In genomic region chr6:43428874-43429273, GRCh38 we compare ENCODE assay signal across 9 cellular contexts. TPM values are rescaled to one million over a fixed set of nuclear protein-coding genes. Genes with fewer than 3 reads are reported as not detected.
DNase-seq lines count a peak whose midpoint lies in the region; ATAC-seq, FAIRE-seq and TF ChIP-seq lines count a peak whose summit lies in the region.
"Had no signal": no experiment of that assay in that cellular context is flagged by ENCODE, and none has a peak within 500 bp of the region (broad histone marks: within the 10 kb centered on the region; RNA-seq: fewer than 3 reads in every experiment).

No MANE protein-coding gene starts in this region.

- TF ChIP-seq POLR2A in A549 (IDR thresholded peaks at IDR 0.05; ENCODE audit: low read length) (no peak), K562 (conservative IDR thresholded peaks at IDR 0.05) (no peak)

- BruUV-seq in K562 (replicated peaks; lab: Mats Ljungman, UMichigan): no TSS peak

- TF ChIP-seq CTCF in A549 (IDR thresholded peaks at IDR 0.05): no peak
- no peak for TF ChIP-seq CTCF in HFFc6 (IDR thresholded peaks at IDR 0.05)
- no peak for TF ChIP-seq CTCF in K562 (IDR thresholded peaks at IDR 0.05 in 2 of 3, conservative IDR thresholded peaks at IDR 0.05 in 1 of 3; ENCODE audit: insufficient read depth in 2 of 3, low read depth in 1 of 3, low read length in 3 of 3)

- H3K27ac ChIP-seq in A549 (peak overlapping the region in 1 of 2 experiments; percentile 91; a peak in 1 of 6 replicates), K562 (ENCODE audit: extremely low read depth, low read depth, low read length) (no peak overlapping the region)

- H2AFZ ChIP-seq in K562 (ENCODE audit: low read depth, low read length): peak overlapping the region; percentile 100; the same call in 1 of the 2 replicates

- peaks cover 14% of the 10 kb centered on the region for H3K79me2 ChIP-seq in K562 (ENCODE audit: control insufficient read depth, insufficient read depth, low read length)

- H3K4me3 ChIP-seq in A549 (peak overlapping the region; percentile 73), K562 (peak overlapping the region; percentile 69)

- in situ Hi-C loops in K562 (cut with MboI): no loop called here

- H3K4me2 ChIP-seq in A549: peak overlapping the region; percentile 89
- H3K4me2 ChIP-seq in K562 (ENCODE audit: insufficient read depth, low read length): peak overlapping the region; percentile 96

- H3K36me3 ChIP-seq in K562 (ENCODE audit: control insufficient read depth, insufficient read depth, low read length): peaks cover 6% of the 10 kb centered on the region; the same call in 1 of the 3 replicates

- POLR2A ChIA-PET in A549 (lab: Yijun Ruan, JAX): no interaction called here
- POLR2A ChIA-PET in K562 (lab: Yijun Ruan, JAX): interaction anchor here (0.6 to 1.7 kb wide), 5 partner anchors 7 to 78 kb away, joined by 3 to 5 read pairs (median 4); no protein-coding TSS in a partner anchor

- H3K27ac Mint-ChIP-seq in HFFc6: peak overlapping the region; percentile 55

- no peaks in the 10 kb centered on the region for H4K20me1 ChIP-seq in K562 (replicated peaks; ENCODE audit: control insufficient read depth, insufficient read depth, low read length)

- H3K4me1 ChIP-seq in A549: peaks cover 9% of the 10 kb centered on the region
- H3K4me1 ChIP-seq in K562 (replicated peaks in 1 of 2; ENCODE audit: control insufficient read depth in 2 of 2, insufficient read depth in 2 of 2, low read length in 2 of 2): peaks cover 13 to 22% of the 10 kb centered on the region in 2 experiments

- ATAC-seq in A549 (no peak), K562 (no peak), GM21515 (IDR thresholded peaks at IDR 0.05; ENCODE audit: unreplicated experiment) (no peak)

- WGBS in A549 (ENCODE audit: missing lambda C conversion rate): 96% methylated on average over 3 of the region's 3 CpGs
- 58% methylated on average over 3 of the region's 3 CpGs for WGBS in K562 (ENCODE audit: insufficient coverage, low coverage, missing lambda C conversion rate)

- H3K9me3 ChIP-seq in A549 (no peaks in the 10 kb centered on the region), K562 (replicated peaks; ENCODE audit: control insufficient read depth, insufficient read depth, low read depth, low read length) (no peaks in the 10 kb centered on the region)

- no peak for DNase-seq in A549 (ENCODE audit: low read depth in 1 of 2, low spot score in 1 of 2)
- DNase-seq in HFFc6: no peak
- DNase-seq in K562 (ENCODE audit: extremely low read depth in 1 of 4, low spot score in 3 of 4): peak in 1 of 4 experiments; percentile 25
- peak; percentile 9 for DNase-seq in medulla oblongata (ENCODE audit: extremely low spot score)
- no peak for DNase-seq in posterior vena cava (ENCODE audit: low spot score)
- no peak for DNase-seq in NCI-H524 treated with DMSO at 0.1 percent for 48 hours (lab: John Stamatoyannopoulos, UW)
- no peak for DNase-seq in NCI-H1105 treated with DMSO at 0.1 percent for 48 hours (lab: John Stamatoyannopoulos, UW)
- DNase-seq: SHP77 had no signal

- TF ChIP-seq RAD21 in A549 (conservative IDR thresholded peaks at IDR 0.05 in 1 of 2, IDR thresholded peaks at IDR 0.05 in 1 of 2) (no peak), K562 (CRISPR knock-in tag; conservative IDR thresholded peaks at IDR 0.05 in 1 of 2, IDR thresholded peaks at IDR 0.05 in 1 of 2) (no peak)

- peaks cover 11% of the 10 kb centered on the region; the same call in 1 of the 2 replicates for H3K36me3 Mint-ChIP-seq in HFFc6 (ENCODE audit: low read depth)

- CTCF ChIA-PET in A549 (lab: Yijun Ruan, JAX) (interaction anchor here (1.7 kb wide), 1 partner anchor 200 kb away, joined by 5 read pairs; the partner anchor contains the start of gene DNPH1), K562 (lab: Yijun Ruan, JAX; ENCODE audit: low intra/inter-chr PET ratio) (no interaction called here)

- H3K27me3 ChIP-seq in K562 (ENCODE audit: control insufficient read depth in 2 of 2, insufficient read depth in 2 of 2, low read length in 2 of 2): no peaks in the 10 kb centered on the region

- H3K4me3 Mint-ChIP-seq in HFFc6: peak overlapping the region; percentile 93

- no peaks in the 10 kb centered on the region for H3K9me1 ChIP-seq in K562 (ENCODE audit: control insufficient read depth, insufficient read depth, low read length)

- intact Hi-C loops in K562 (cut with micrococcal nuclease): no loop called here
- intact Hi-C loops in posterior vena cava (cut with DNase I): no loop called here

- H3K4me1 Mint-ChIP-seq in HFFc6 (ENCODE audit: low read depth): peaks cover 16% of the 10 kb centered on the region

- TF ChIP-seq EP300 in A549 (IDR thresholded peaks at IDR 0.05) (no peak), K562 (IDR thresholded peaks at IDR 0.05; ENCODE audit: low read length) (no peak)

- peak overlapping the region; percentile 3 to 78; a peak in 3 of 4 replicates for H3K9ac ChIP-seq in K562 (ENCODE audit: insufficient read depth in 1 of 2, low read depth in 2 of 2, low read length in 2 of 2)

- no peaks in the 10 kb centered on the region for H3K9me3 Mint-ChIP-seq in HFFc6

- no peak for FAIRE-seq in A549 (lab: Jason Lieb, UNC)
- FAIRE-seq in K562 (lab: Jason Lieb, UNC): peak; percentile 61

- H3K27me3 Mint-ChIP-seq in HFFc6 (ENCODE audit: insufficient read depth): no peaks in the 10 kb centered on the region; the same call in 1 of the 2 replicates

RNA-seq across cellular contexts. Expression of gene ABCC10, which starts 1.5 kb away (rescaled TPM):
- polyA plus RNA-seq in A549 (2011; rRNA removed) (6.8 and 8.5 TPM in 2 replicates), A549 (2017; fragmentation: RNase III; extraction: RNeasy Plus Mini Kit Qiagen cat#74134 plus additional on column Dnase treatment) (8.9 to 10.5 TPM (median 9.3 TPM) in 3 replicates), K562 (2011; rRNA removed) (13.7 and 23.5 TPM in 2 replicates), K562 (2014; fragmentation: Illumina TruSeq; extraction: Trizol) (21.3 and 25.8 TPM in 2 replicates), K562 (2014; fragmentation: Nextera tagmentation; extraction: Ambion mirVana) (1 to 10 TPM; 2.4 to 2.6 TPM), K562 (2014; rRNA removed) (21.7 and 21.8 TPM in 2 replicates)
- 11.0 and 13.5 TPM in 2 replicates for polyA plus RNA-seq in A549 (2012; cell fraction: cytosol; rRNA removed)
- 38.8 and 53.0 TPM in 2 replicates for polyA plus RNA-seq in A549 (2012; cell fraction: nucleus; rRNA removed)
- polyA minus RNA-seq in A549 (2011; rRNA and poly(A)+ RNA removed): 12.4 and 14.1 TPM in 2 replicates
- total RNA-seq in HFFc6 (2021; fragmentation: NEBNext Ultra II Directional; extraction: Animal tissue kit (Norgen Biotek cat#: 25700)): 10 to 100 TPM; 26.2 to 41.6 (median 30.3) TPM
- total RNA-seq in K562 (2011; cell fraction: chromatin; rRNA removed; ENCODE audit: low replicate concordance): 98.1 and 219 TPM in 2 replicates
- total RNA-seq in K562 (2011; cell fraction: nucleolus; rRNA removed): 108 and 125 TPM in 2 replicates
- 89.8 and 98.2 TPM in 2 replicates for total RNA-seq in K562 (2011; cell fraction: nucleoplasm; rRNA removed)
- total RNA-seq in K562 (2014; rRNA removed) (16.5 and 20.4 TPM in 2 replicates), K562 (2014; rRNA removed; fragmentation: Illumina TruSeq; extraction: Trizol) (6.8 and 10.5 TPM in 2 replicates), K562 (2015; rRNA removed; fragmentation: Illumina TruSeq; extraction: Trizol) (13.4 TPM in 2 replicates), K562 (2021) (28.4 and 29.1 TPM in 2 replicates), posterior vena cava (10 to 100 TPM; 21.1 to 22.4 TPM)
- 13.8 and 24.4 TPM in 2 replicates for polyA plus RNA-seq in K562 (2011; cell fraction: cytosol; rRNA removed)
- 79.9 and 89.8 TPM in 2 replicates for polyA plus RNA-seq in K562 (2011; cell fraction: nucleus; rRNA removed)
- polyA plus RNA-seq in K562 (2012): 19.5 and 28.6 TPM in 2 replicates
- 11.0 and 11.4 TPM in 2 replicates for polyA minus RNA-seq in K562 (2011; rRNA and poly(A)+ RNA removed)
- polyA minus RNA-seq in K562 (2011; cell fraction: cytosol; rRNA and poly(A)+ RNA removed): 15.0 and 21.0 TPM in 2 replicates
- polyA minus RNA-seq in K562 (2011; cell fraction: nucleus; rRNA and poly(A)+ RNA removed): 16.6 and 23.7 TPM in 2 replicates

RNA-seq across cellular contexts. Expression of gene DLK2, which starts 26.5 kb away (rescaled TPM):
- polyA plus RNA-seq in A549 (2011; rRNA removed): 2.9 and 3.4 TPM in 2 replicates
- 11.1 and 13.5 TPM in 2 replicates for polyA plus RNA-seq in A549 (2012; cell fraction: cytosol; rRNA removed)
- polyA plus RNA-seq in A549 (2012; cell fraction: nucleus; rRNA removed): 14.6 and 15.5 TPM in 2 replicates
- polyA plus RNA-seq in A549 (2017; fragmentation: RNase III; extraction: RNeasy Plus Mini Kit Qiagen cat#74134 plus additional on column Dnase treatment): 2.2 to 2.6 TPM (median 2.5 TPM) in 3 replicates
- 2.6 and 4.0 TPM in 2 replicates for polyA minus RNA-seq in A549 (2011; rRNA and poly(A)+ RNA removed)
- 1 to 10 TPM; 1.8 to 2.9 (median 2.2) TPM for total RNA-seq in HFFc6 (2021; fragmentation: NEBNext Ultra II Directional; extraction: Animal tissue kit (Norgen Biotek cat#: 25700))
- 0.30 and 1.3 TPM in 2 replicates for total RNA-seq in K562 (2011; cell fraction: chromatin; rRNA removed; ENCODE audit: low replicate concordance)
- total RNA-seq in K562 (2011; cell fraction: nucleolus; rRNA removed): 2.2 and 3.3 TPM in 2 replicates
- total RNA-seq in K562 (2011; cell fraction: nucleoplasm; rRNA removed): 1.9 and 2.0 TPM in 2 replicates
- total RNA-seq in K562 (2014; rRNA removed): 0.23 and 0.29 TPM in 2 replicates
- not detected in 2 replicates for total RNA-seq in K562 (2014; rRNA removed; fragmentation: Illumina TruSeq; extraction: Trizol)
- total RNA-seq in K562 (2015; rRNA removed; fragmentation: Illumina TruSeq; extraction: Trizol): 0.11 TPM in 1 of 2 replicates, not detected in the other
- total RNA-seq in K562 (2021): 0.36 and 0.53 TPM in 2 replicates
- polyA plus RNA-seq in K562 (2011; rRNA removed): 0.35 and 0.74 TPM in 2 replicates
- polyA plus RNA-seq in K562 (2011; cell fraction: cytosol; rRNA removed): 1.0 and 1.8 TPM in 2 replicates
- polyA plus RNA-seq in K562 (2011; cell fraction: nucleus; rRNA removed): 0.87 and 1.3 TPM in 2 replicates
- polyA plus RNA-seq in K562 (2012): 0.59 and 0.60 TPM in 2 replicates
- polyA plus RNA-seq in K562 (2014; fragmentation: Illumina TruSeq; extraction: Trizol): 0.16 and 0.37 TPM in 2 replicates
- not detected for polyA plus RNA-seq in K562 (2014; fragmentation: Nextera tagmentation; extraction: Ambion mirVana)
- 0.45 and 0.65 TPM in 2 replicates for polyA plus RNA-seq in K562 (2014; rRNA removed)
- 0.25 and 0.27 TPM in 2 replicates for polyA minus RNA-seq in K562 (2011; rRNA and poly(A)+ RNA removed)
- polyA minus RNA-seq in K562 (2011; cell fraction: cytosol; rRNA and poly(A)+ RNA removed): not detected in 2 replicates
- 0.13 and 0.44 TPM in 2 replicates for polyA minus RNA-seq in K562 (2011; cell fraction: nucleus; rRNA and poly(A)+ RNA removed)
- under 1 TPM; 0.14 to 0.42 TPM for total RNA-seq in posterior vena cava

RNA-seq across cellular contexts. Expression of gene TJAP1, which starts 48.5 kb away (rescaled TPM):
- 12.7 and 15.7 TPM in 2 replicates for polyA plus RNA-seq in A549 (2011; rRNA removed)
- polyA plus RNA-seq in A549 (2012; cell fraction: cytosol; rRNA removed): 20.3 and 22.3 TPM in 2 replicates
- polyA plus RNA-seq in A549 (2012; cell fraction: nucleus; rRNA removed): 76.6 and 77.3 TPM in 2 replicates
- polyA plus RNA-seq in A549 (2017; fragmentation: RNase III; extraction: RNeasy Plus Mini Kit Qiagen cat#74134 plus additional on column Dnase treatment): 12.7 to 13.7 TPM (median 13.1 TPM) in 3 replicates
- polyA minus RNA-seq in A549 (2011; rRNA and poly(A)+ RNA removed): 9.9 and 12.7 TPM in 2 replicates
- total RNA-seq in HFFc6 (2021; fragmentation: NEBNext Ultra II Directional; extraction: Animal tissue kit (Norgen Biotek cat#: 25700)): 10 to 100 TPM; 27.0 to 34.3 (median 30.2) TPM
- total RNA-seq in K562 (2011; cell fraction: chromatin; rRNA removed; ENCODE audit: low replicate concordance): 43.2 and 99.7 TPM in 2 replicates
- total RNA-seq in K562 (2011; cell fraction: nucleolus; rRNA removed): 41.3 and 52.0 TPM in 2 replicates
- total RNA-seq in K562 (2011; cell fraction: nucleoplasm; rRNA removed): 55.1 and 68.1 TPM in 2 replicates
- total RNA-seq in K562 (2014; rRNA removed): 17.0 and 23.1 TPM in 2 replicates
- total RNA-seq in K562 (2014; rRNA removed; fragmentation: Illumina TruSeq; extraction: Trizol): 7.2 TPM in 2 replicates
- 11.1 and 11.2 TPM in 2 replicates for total RNA-seq in K562 (2015; rRNA removed; fragmentation: Illumina TruSeq; extraction: Trizol)
- total RNA-seq in K562 (2021): 25.4 and 35.8 TPM in 2 replicates
- polyA plus RNA-seq in K562 (2011; rRNA removed): 16.2 and 25.3 TPM in 2 replicates
- polyA plus RNA-seq in K562 (2011; cell fraction: cytosol; rRNA removed): 16.2 and 19.2 TPM in 2 replicates
- polyA plus RNA-seq in K562 (2011; cell fraction: nucleus; rRNA removed): 92.6 and 107 TPM in 2 replicates
- 19.6 and 33.5 TPM in 2 replicates for polyA plus RNA-seq in K562 (2012)
- polyA plus RNA-seq in K562 (2014; fragmentation: Illumina TruSeq; extraction: Trizol): 17.0 and 21.3 TPM in 2 replicates
- under 1 TPM; 0.06 to 0.29 TPM for polyA plus RNA-seq in K562 (2014; fragmentation: Nextera tagmentation; extraction: Ambion mirVana)
- polyA plus RNA-seq in K562 (2014; rRNA removed): 24.2 and 31.1 TPM in 2 replicates
- polyA minus RNA-seq in K562 (2011; rRNA and poly(A)+ RNA removed): 11.2 and 14.6 TPM in 2 replicates
- polyA minus RNA-seq in K562 (2011; cell fraction: cytosol; rRNA and poly(A)+ RNA removed): 8.1 and 9.8 TPM in 2 replicates
- polyA minus RNA-seq in K562 (2011; cell fraction: nucleus; rRNA and poly(A)+ RNA removed): 16.6 and 17.1 TPM in 2 replicates
- total RNA-seq in posterior vena cava: 10 to 100 TPM; 23.4 to 25.4 TPM

RNA-seq across cellular contexts. Expression of gene ZNF318, which starts 59.4 kb away (rescaled TPM):
- polyA plus RNA-seq in A549 (2011; rRNA removed) (9.2 and 10.3 TPM in 2 replicates), A549 (2017; fragmentation: RNase III; extraction: RNeasy Plus Mini Kit Qiagen cat#74134 plus additional on column Dnase treatment) (4.3 to 5.0 TPM (median 4.7 TPM) in 3 replicates), K562 (2011; rRNA removed) (19.0 and 24.6 TPM in 2 replicates), K562 (2014; fragmentation: Illumina TruSeq; extraction: Trizol) (15.5 and 17.5 TPM in 2 replicates), K562 (2014; fragmentation: Nextera tagmentation; extraction: Ambion mirVana) (1 to 10 TPM; 3.2 to 3.6 TPM), K562 (2014; rRNA removed) (8.7 and 9.7 TPM in 2 replicates)
- 2.9 and 3.9 TPM in 2 replicates for polyA plus RNA-seq in A549 (2012; cell fraction: cytosol; rRNA removed)
- polyA plus RNA-seq in A549 (2012; cell fraction: nucleus; rRNA removed): 3.9 and 4.1 TPM in 2 replicates
- polyA minus RNA-seq in A549 (2011; rRNA and poly(A)+ RNA removed): 17.9 and 18.2 TPM in 2 replicates
- total RNA-seq in HFFc6 (2021; fragmentation: NEBNext Ultra II Directional; extraction: Animal tissue kit (Norgen Biotek cat#: 25700)): 10 to 100 TPM; 11.1 to 13.3 (median 11.8) TPM
- 31.3 and 42.8 TPM in 2 replicates for total RNA-seq in K562 (2011; cell fraction: chromatin; rRNA removed; ENCODE audit: low replicate concordance)
- total RNA-seq in K562 (2011; cell fraction: nucleolus; rRNA removed): 14.2 and 16.4 TPM in 2 replicates
- 17.2 and 19.3 TPM in 2 replicates for total RNA-seq in K562 (2011; cell fraction: nucleoplasm; rRNA removed)
- total RNA-seq in K562 (2014; rRNA removed) (7.9 and 10.2 TPM in 2 replicates), K562 (2014; rRNA removed; fragmentation: Illumina TruSeq; extraction: Trizol) (7.5 and 8.6 TPM in 2 replicates), K562 (2015; rRNA removed; fragmentation: Illumina TruSeq; extraction: Trizol) (8.4 and 9.2 TPM in 2 replicates), K562 (2021) (16.9 and 17.8 TPM in 2 replicates), posterior vena cava (10 to 100 TPM; 11.2 to 13.9 TPM)
- polyA plus RNA-seq in K562 (2011; cell fraction: cytosol; rRNA removed): 18.0 and 21.3 TPM in 2 replicates
- polyA plus RNA-seq in K562 (2011; cell fraction: nucleus; rRNA removed): 35.5 and 47.6 TPM in 2 replicates
- 13.6 and 14.5 TPM in 2 replicates for polyA plus RNA-seq in K562 (2012)
- polyA minus RNA-seq in K562 (2011; rRNA and poly(A)+ RNA removed): 36.5 and 39.7 TPM in 2 replicates
- polyA minus RNA-seq in K562 (2011; cell fraction: cytosol; rRNA and poly(A)+ RNA removed): 26.8 and 29.1 TPM in 2 replicates
- 13.2 and 26.0 TPM in 2 replicates for polyA minus RNA-seq in K562 (2011; cell fraction: nucleus; rRNA and poly(A)+ RNA removed)

Comparison
In these comparisons a context has a peak if more than half of its experiments do, and no peak if none do; other contexts are left out.
1. Of the 35 proteins assayed by ChIP-seq in both K562 and A549: peak only in K562: REST; only in A549: none; in both: none; in neither: 34.